In the genomic region with DNA sequence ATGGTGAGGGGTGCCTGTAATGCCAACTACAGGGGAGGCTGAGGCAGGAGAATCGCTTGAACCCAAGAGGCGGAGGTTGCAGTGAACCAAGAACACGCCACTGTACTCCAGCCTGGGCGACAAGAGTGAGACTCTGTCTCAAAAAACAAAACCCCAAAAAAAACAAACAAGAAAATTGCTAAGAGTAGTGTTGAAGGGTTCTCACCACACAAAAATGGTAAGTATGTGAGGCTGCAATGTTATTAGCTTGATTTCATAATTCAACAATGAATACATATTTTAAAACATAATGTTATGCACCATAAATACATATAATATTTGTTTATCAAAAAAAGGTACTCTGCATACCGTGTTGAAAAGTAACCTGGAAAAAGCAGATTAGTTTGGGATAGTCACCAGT, we compare ENCODE assay signal across 25 cellular contexts.
"Had no signal": no experiment of that assay in that cellular context is flagged by ENCODE, and none has a peak within 500 bp of the region (broad histone marks: within the 10 kb centered on the region; RNA-seq: fewer than 3 reads in every experiment).

No MANE protein-coding gene starts in this region.

- H3K27ac Mint-ChIP-seq: activated CD8-positive, alpha-beta T cell treated with anti-CD3 and anti-CD28 coated beads for 36 hours; activated naive CD8-positive, alpha-beta T cell treated with anti-CD3 and anti-CD28 coated beads for 36 hours; activated T-helper 17 cell treated with anti-CD3 and anti-CD28 coated beads, Interleukin-2, amount 50 U/mL, for 72 hours; brain; stimulated activated naive CD8-positive, alpha-beta T cell treated with anti-CD3 and anti-CD28 coated beads, Interleukin-15, Interleukin-2, amounts not matched to agents 100 ng/mL and 50 ng/mL, for 24 hours had no signal

- H3K27ac ChIP-seq: esophagus muscularis mucosa, heart right ventricle, prostate gland, right atrium auricular region, skin epidermis, tibial nerve, uterus had no signal

- H3K27me3 Mint-ChIP-seq: activated CD8-positive, alpha-beta T cell treated with anti-CD3 and anti-CD28 coated beads for 36 hours; activated naive CD8-positive, alpha-beta T cell treated with anti-CD3 and anti-CD28 coated beads for 36 hours; activated T-helper 17 cell treated with anti-CD3 and anti-CD28 coated beads, Interleukin-2, amount 50 U/mL, for 72 hours had no signal

- H3K27me3 ChIP-seq: esophagus muscularis mucosa, heart right ventricle, right atrium auricular region, tibial nerve, uterus had no signal

- H3K4me1 ChIP-seq: esophagus muscularis mucosa, heart right ventricle, prostate gland, right atrium auricular region, tibial nerve, uterus had no signal

- FAIRE-seq: frontal cortex, TTC549 had no signal

- H3K9me3 ChIP-seq: esophagus muscularis mucosa, heart right ventricle, prostate gland, right atrium auricular region, tibial nerve, uterus had no signal

- ATAC-seq: activated CD8-positive, alpha-beta T cell treated with anti-CD3 and anti-CD28 coated beads for 36 hours; activated T-helper 17 cell treated with anti-CD3 and anti-CD28 coated beads, Interleukin-2, amount 50 U/mL, for 72 hours; heart right ventricle; left ventricle myocardium superior had no signal

- H3K36me3 ChIP-seq: esophagus muscularis mucosa, heart right ventricle, prostate gland, right atrium auricular region, tibial nerve, uterus had no signal

- DNase-seq: activated CD4-positive, alpha-beta T cell treated with anti-CD3 and anti-CD28 coated beads for 48 hours; activated CD8-positive, alpha-beta T cell treated with anti-CD3 and anti-CD28 coated beads for 36 hours; activated naive CD4-positive, alpha-beta T cell; activated naive CD8-positive, alpha-beta T cell treated with anti-CD3 and anti-CD28 coated beads for 36 hours; activated T-cell treated with anti-CD3 and anti-CD28 coated beads, Interleukin-2, amount 50 U/mL, for 1 hour; anterior cingulate cortex; caudate nucleus; cortex of kidney; effector CD4-positive, alpha-beta T cell; heart right ventricle; immature natural killer cell; left ventricle myocardium superior; naive B cell; uterus had no signal

- H3K4me3 Mint-ChIP-seq: activated CD8-positive, alpha-beta T cell treated with anti-CD3 and anti-CD28 coated beads for 36 hours; activated naive CD8-positive, alpha-beta T cell treated with anti-CD3 and anti-CD28 coated beads for 36 hours; activated T-helper 17 cell treated with anti-CD3 and anti-CD28 coated beads, Interleukin-2, amount 50 U/mL, for 72 hours; brain; immature natural killer cell; neural crest cell; stimulated activated naive CD8-positive, alpha-beta T cell treated with anti-CD3 and anti-CD28 coated beads, Interleukin-15, Interleukin-2, amounts not matched to agents 100 ng/mL and 50 ng/mL, for 24 hours had no signal

- H3K4me1 Mint-ChIP-seq: activated T-helper 17 cell treated with anti-CD3 and anti-CD28 coated beads, Interleukin-2, amount 50 U/mL, for 72 hours; immature natural killer cell had no signal

- H3K9me3 Mint-ChIP-seq: activated CD8-positive, alpha-beta T cell treated with anti-CD3 and anti-CD28 coated beads for 36 hours; activated naive CD8-positive, alpha-beta T cell treated with anti-CD3 and anti-CD28 coated beads for 36 hours; activated T-helper 17 cell treated with anti-CD3 and anti-CD28 coated beads, Interleukin-2, amount 50 U/mL, for 72 hours; immature natural killer cell; naive B cell; neural crest cell; stimulated activated naive CD8-positive, alpha-beta T cell treated with anti-CD3 and anti-CD28 coated beads, Interleukin-15, Interleukin-2, amounts not matched to agents 100 ng/mL and 50 ng/mL, for 24 hours had no signal

- H3K4me3 ChIP-seq: esophagus muscularis mucosa, heart right ventricle, prostate gland, right atrium auricular region, skin epidermis, tibial nerve, uterus had no signal

- H3K36me3 Mint-ChIP-seq: activated naive CD8-positive, alpha-beta T cell treated with anti-CD3 and anti-CD28 coated beads for 36 hours; brain; naive B cell had no signal
